ENCODE assay signal across 8 cellular contexts in genomic region chr15:72319985-72320671, GRCh38. TPM values are rescaled to one million over a fixed set of nuclear protein-coding genes. Genes with fewer than 3 reads are reported as not detected.
DNase-seq lines count a peak whose midpoint lies in the region; ATAC-seq and TF ChIP-seq lines count a peak whose summit lies in the region.

Gene CELF6 (minus strand): TSS chr15:72320157. CDS start chr15:72319874, 283 bp downstream.

- H3K9me3 ChIP-seq in HUES48 (ENCODE audit: control insufficient read depth, insufficient read depth, low read length) (no peaks in the 10 kb centered on the region), PC-3 (ENCODE audit: low read length) (no peaks in the 10 kb centered on the region), esophagus (ENCODE audit: control insufficient read depth in 2 of 2, insufficient read depth in 1 of 2, low read depth in 1 of 2, low read length in 1 of 2) (peaks cover 0 to 1% of the 10 kb centered on the region in 2 donors), muscle layer of duodenum (ENCODE audit: control insufficient read depth in 1 of 2, low read length in 2 of 2) (peaks cover 0 to 2% of the 10 kb centered on the region in 2 donors)

- no peaks in the 10 kb centered on the region for H3K9me2 ChIP-seq in PC-3 (replicated peaks; ENCODE audit: low read length)

- H3K4me1 ChIP-seq in HUES48 (ENCODE audit: control insufficient read depth, insufficient read depth, low read length) = no peaks in the 10 kb centered on the region
- no peaks in the 10 kb centered on the region for H3K4me1 ChIP-seq in PC-3 (ENCODE audit: insufficient read depth, low read length)
- peaks cover 0 to 4% of the 10 kb centered on the region in 2 donors for H3K4me1 ChIP-seq in esophagus (ENCODE audit: control insufficient read depth in 2 of 2, insufficient read depth in 2 of 2, low read length in 1 of 2)
- H3K4me1 ChIP-seq in muscle layer of duodenum (ENCODE audit: control insufficient read depth in 1 of 2, insufficient read depth in 2 of 2, low read length in 2 of 2) = peaks cover 0 to 6% of the 10 kb centered on the region in 2 donors

- DNase-seq in 8988T (peak; percentile 72), PC-3 (peak; percentile 42)
- peak; percentile 75 to 78 for DNase-seq in activated T-cell treated with anti-CD3 and anti-CD28 coated beads, Interleukin-2, amount 50 U/mL, for 48 hours
- peak; percentile 80 for DNase-seq in stimulated activated CD8-positive, alpha-beta memory T cell treated with anti-CD3 and anti-CD28 coated beads, Interleukin-4, amount 100 ng/mL, for 48 hours

- intact Hi-C loops in PC-3 (cut with micrococcal nuclease) = no loop called here

- H3K36me3 ChIP-seq in HUES48 (ENCODE audit: control insufficient read depth, insufficient read depth, low read length) (no peaks in the 10 kb centered on the region), PC-3 (ENCODE audit: low read depth, low read length) (no peaks in the 10 kb centered on the region), esophagus (ENCODE audit: control insufficient read depth in 2 of 2, insufficient read depth in 2 of 2, low read length in 1 of 2) (no peaks in the 10 kb centered on the region), muscle layer of duodenum (ENCODE audit: control insufficient read depth in 1 of 2, insufficient read depth in 2 of 2, low read length in 2 of 2) (no peaks in the 10 kb centered on the region)

- CTCF ChIA-PET in PC-3 (lab: Charles Lee) = no interaction called here

- H3K4me2 ChIP-seq in PC-3 (ENCODE audit: low read length) = peak within 1 kb of the TSS; percentile 69

- H3K9ac ChIP-seq in HUES48 (ENCODE audit: low read depth, low read length) (peak within 1 kb of the TSS; percentile 21; the same call in 1 of the 2 replicates), PC-3 (ENCODE audit: low read length) (no peak within 1 kb of the TSS)

- POLR2A ChIA-PET in PC-3 (lab: Charles Lee; ENCODE audit: unreplicated experiment) = no interaction called here

- no TSS peak for BruUV-seq in PC-3 (replicated peaks; lab: Mats Ljungman, UMichigan)

- no peaks in the 10 kb centered on the region for H3K79me2 ChIP-seq in PC-3 (ENCODE audit: low read length)

- H3K27me3 ChIP-seq in HUES48 (ENCODE audit: control insufficient read depth, insufficient read depth, low read length) (peaks cover 44% of the 10 kb centered on the region), PC-3 (ENCODE audit: low read length) (peaks cover 4% of the 10 kb centered on the region; the same call in 1 of the 2 replicates), esophagus (ENCODE audit: control insufficient read depth in 1 of 2, insufficient read depth in 2 of 2, low read length in 2 of 2) (no peaks in the 10 kb centered on the region), muscle layer of duodenum (ENCODE audit: low read depth, low read length) (no peaks in the 10 kb centered on the region)

- TF ChIP-seq CTCF in PC-3 (conservative IDR thresholded peaks at IDR 0.05; ENCODE audit: low read depth, low read length) = no peak

- peak within 1 kb of the TSS; percentile 76 for H3K4me3 ChIP-seq in HUES48 (ENCODE audit: low read depth, low read length)
- H3K4me3 ChIP-seq in PC-3 (ENCODE audit: low read length) = peak within 1 kb of the TSS; percentile 63
- H3K4me3 ChIP-seq in esophagus (ENCODE audit: low read depth in 1 of 2, low read length in 2 of 2) = peak within 1 kb of the TSS; percentile 34 to 55
- H3K4me3 ChIP-seq in muscle layer of duodenum (ENCODE audit: low read depth in 1 of 2, low read length in 2 of 2) = peak within 1 kb of the TSS; percentile 37 to 65

- no peaks in the 10 kb centered on the region for H3F3A ChIP-seq in PC-3 (ENCODE audit: low read length, unreplicated experiment)

- peak within 1 kb of the TSS; percentile 50 for H3K27ac ChIP-seq in HUES48 (ENCODE audit: low read depth, low read length)
- H3K27ac ChIP-seq in PC-3 (ENCODE audit: low read length) = no peak within 1 kb of the TSS
- H3K27ac ChIP-seq in esophagus (ENCODE audit: low read depth in 2 of 2, low read length in 1 of 2) = no peak within 1 kb of the TSS
- no peak within 1 kb of the TSS for H3K27ac ChIP-seq in muscle layer of duodenum (ENCODE audit: low read length)

- peak; percentile 53 for ATAC-seq in GM19043 (IDR thresholded peaks at IDR 0.05; ENCODE audit: low read depth, unreplicated experiment)
- peak; percentile 65 for ATAC-seq in PC-3

- no peaks in the 10 kb centered on the region for H4K20me1 ChIP-seq in PC-3 (ENCODE audit: low read length)

- H2AFZ ChIP-seq in PC-3 (ENCODE audit: low read length) = peak within 1 kb of the TSS; percentile 65

- 1 to 2% methylated on average over 40 to 56 of the region's 58 CpGs for WGBS in esophagus, 2 donors

RNA-seq across cellular contexts. Expression of gene CELF6, which starts in this region (rescaled TPM):
- total RNA-seq in PC-3 (2014; rRNA removed) = not detected in 2 replicates
- polyA plus RNA-seq in esophagus = 1 to 10 TPM; 1.0 to 1.4 TPM

Comparison
In these comparisons a context has a peak if more than half of its experiments do, and no peak if none do; other contexts are left out.
1. Peak in DNase-seq, ATAC-seq, H3K4me3 ChIP-seq and H3K4me2 ChIP-seq in PC-3; RNA of the gene not detected or under 1 TPM.